ENCODE assay signal across 10 cellular contexts in the genomic region with DNA sequence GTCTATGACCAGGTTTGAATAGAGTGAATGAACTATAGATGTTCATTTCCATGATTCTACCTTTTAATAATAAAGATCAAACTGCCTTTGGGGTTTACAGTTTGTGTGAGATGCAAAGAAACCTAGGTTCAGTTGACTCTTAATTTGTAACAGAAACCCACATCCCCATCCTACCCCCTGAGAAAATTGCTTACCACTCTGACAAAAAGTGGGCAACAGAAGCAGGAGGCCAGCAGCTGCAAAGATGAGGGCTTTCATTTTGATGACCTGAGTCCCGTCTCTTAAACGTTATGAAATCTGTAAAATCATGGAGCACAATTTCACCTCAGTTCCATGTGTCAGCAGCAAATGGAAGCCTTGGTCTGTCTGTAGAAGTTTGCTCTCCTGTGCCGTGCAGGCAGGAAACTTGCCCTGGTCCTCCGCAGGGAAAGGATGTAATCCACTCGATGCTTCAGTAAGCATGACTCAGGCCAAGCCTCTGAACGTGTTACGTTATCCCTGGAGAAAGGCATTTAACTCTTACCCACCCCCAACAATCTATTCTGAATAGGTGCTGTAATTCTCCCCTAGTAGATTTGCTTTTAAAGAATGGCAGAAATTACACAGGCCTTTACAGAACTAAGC. TPM values are rescaled to one million over a fixed set of nuclear protein-coding genes. Genes with fewer than 3 reads are reported as not detected.
DNase-seq lines count a peak whose midpoint lies in the region; ATAC-seq and TF ChIP-seq lines count a peak whose summit lies in the region.
"Had no signal": no experiment of that assay in that cellular context is flagged by ENCODE, and none has a peak within 500 bp of the region (broad histone marks: within the 10 kb centered on the region; RNA-seq: fewer than 3 reads in every experiment).

Gene F2RL2 (minus strand): TSS at position 431 of the 624 bp plus-strand sequence. CDS start 173 bp downstream, at position 258.

- TF ChIP-seq CTCF in RWPE2 (IDR thresholded peaks at IDR 0.05; ENCODE audit: poor library complexity, severe bottlenecking) (no peak), fibroblast of the aortic adventitia (IDR thresholded peaks at IDR 0.05; ENCODE audit: insufficient read depth, low read length) (no peak)

- peaks cover 26% of the 10 kb centered on the region for H3K4me1 Mint-ChIP-seq in activated CD8-positive, alpha-beta memory T cell treated with anti-CD3 and anti-CD28 coated beads, Interleukin-2, amount 10 ng/mL, durations not matched to agents 7 days and 5 days
- H3K4me1 Mint-ChIP-seq in stimulated activated naive CD8-positive, alpha-beta T cell treated with anti-CD3 and anti-CD28 coated beads, Interleukin-15, amount 100 ng/mL, for 72 hours, result peaks cover 23% of the 10 kb centered on the region

- no peak within 1 kb of the TSS for H3K4me3 Mint-ChIP-seq in activated CD8-positive, alpha-beta memory T cell treated with anti-CD3 and anti-CD28 coated beads, Interleukin-2, amount 10 ng/mL, durations not matched to agents 7 days and 5 days
- no peak within 1 kb of the TSS for H3K4me3 Mint-ChIP-seq in stimulated activated naive CD8-positive, alpha-beta T cell treated with anti-CD3 and anti-CD28 coated beads, Interleukin-15, amount 100 ng/mL, for 72 hours

- H3K27ac Mint-ChIP-seq in activated CD8-positive, alpha-beta memory T cell treated with anti-CD3 and anti-CD28 coated beads, Interleukin-2, amount 10 ng/mL, durations not matched to agents 7 days and 5 days, result no peak within 1 kb of the TSS
- H3K27ac Mint-ChIP-seq in stimulated activated naive CD8-positive, alpha-beta T cell treated with anti-CD3 and anti-CD28 coated beads, Interleukin-15, amount 100 ng/mL, for 72 hours, result no peak within 1 kb of the TSS

- H3K4me3 ChIP-seq in RWPE2 (ENCODE audit: severe bottlenecking) (no peak within 1 kb of the TSS), fibroblast of the aortic adventitia (ENCODE audit: low read depth, low read length) (peak within 1 kb of the TSS; percentile 47)
- H3K4me3 ChIP-seq: lung had no signal

- DNase-seq in GM04504 (ENCODE audit: low read depth) (peak; percentile 14), RWPE2 (ENCODE audit: low spot score) (peak; percentile 68), fibroblast of the aortic adventitia (ENCODE audit: low read depth) (peak; percentile 80), pulmonary artery endothelial cell (ENCODE audit: low read depth, low spot score) (peak; percentile 36), NCI-H1092 (lab: John Stamatoyannopoulos, UW) (no peak)
- no peak for DNase-seq in activated CD8-positive, alpha-beta memory T cell treated with anti-CD3 and anti-CD28 coated beads, Interleukin-2, amount 10 ng/mL, durations not matched to agents 7 days and 5 days
- DNase-seq in stimulated activated naive CD8-positive, alpha-beta T cell treated with anti-CD3 and anti-CD28 coated beads, Interleukin-15, amount 100 ng/mL, for 72 hours, result no peak
- DNase-seq: activated naive CD4-positive, alpha-beta T cell treated with Interleukin-2 at 50 U/mL for 16 hours had no signal

- no peaks in the 10 kb centered on the region for H3K9me3 Mint-ChIP-seq in activated CD8-positive, alpha-beta memory T cell treated with anti-CD3 and anti-CD28 coated beads, Interleukin-2, amount 10 ng/mL, durations not matched to agents 7 days and 5 days (ENCODE audit: low read depth)
- H3K9me3 Mint-ChIP-seq in stimulated activated naive CD8-positive, alpha-beta T cell treated with anti-CD3 and anti-CD28 coated beads, Interleukin-15, amount 100 ng/mL, for 72 hours, result no peaks in the 10 kb centered on the region

- CTCF ChIA-PET in activated CD8-positive, alpha-beta memory T cell treated with anti-CD3 and anti-CD28 coated beads, Interleukin-2, amount 10 ng/mL, durations not matched to agents 7 days and 5 days (lab: Charles Lee), result interaction anchor here (0.6 to 0.9 kb wide), 2 partner anchors 9 to 14 kb away, joined by 3 read pairs; no protein-coding TSS in a partner anchor

- H3K27me3 ChIP-seq in RWPE2 (ENCODE audit: insufficient read depth, poor library complexity, severe bottlenecking), result no peaks in the 10 kb centered on the region

- H3K4me1 ChIP-seq in RWPE2 (ENCODE audit: insufficient read depth, poor library complexity, severe bottlenecking), result no peaks in the 10 kb centered on the region

- no peaks in the 10 kb centered on the region for H3K27me3 Mint-ChIP-seq in activated CD8-positive, alpha-beta memory T cell treated with anti-CD3 and anti-CD28 coated beads, Interleukin-2, amount 10 ng/mL, durations not matched to agents 7 days and 5 days
- H3K27me3 Mint-ChIP-seq in stimulated activated naive CD8-positive, alpha-beta T cell treated with anti-CD3 and anti-CD28 coated beads, Interleukin-15, amount 100 ng/mL, for 72 hours, result no peaks in the 10 kb centered on the region

- H3K9me3 ChIP-seq in RWPE2 (ENCODE audit: severe bottlenecking), result no peaks in the 10 kb centered on the region

- H3K27ac ChIP-seq in RWPE2 (ENCODE audit: poor library complexity, severe bottlenecking), result no peak within 1 kb of the TSS

- ATAC-seq in RWPE2 (ENCODE audit: low read depth), result peak; percentile 100
- ATAC-seq in activated CD8-positive, alpha-beta memory T cell treated with anti-CD3 and anti-CD28 coated beads, Interleukin-2, amount 10 ng/mL, durations not matched to agents 7 days and 5 days, result no peak
- no peak for ATAC-seq in GM21825 (IDR thresholded peaks at IDR 0.05; ENCODE audit: unreplicated experiment)
- ATAC-seq in stimulated activated naive CD8-positive, alpha-beta T cell treated with anti-CD3 and anti-CD28 coated beads, Interleukin-15, amount 100 ng/mL, for 72 hours, result no peak

- H3K36me3 Mint-ChIP-seq in activated CD8-positive, alpha-beta memory T cell treated with anti-CD3 and anti-CD28 coated beads, Interleukin-2, amount 10 ng/mL, durations not matched to agents 7 days and 5 days, result peaks cover 43% of the 10 kb centered on the region

- H3K36me3 ChIP-seq in RWPE2 (ENCODE audit: low read depth), result no peaks in the 10 kb centered on the region

RNA-seq across cellular contexts. Expression of gene F2RL2, which starts in this region (rescaled TPM):
- 9.8 and 18.6 TPM in 2 replicates for total RNA-seq in fibroblast of the aortic adventitia (ENCODE audit: low replicate concordance)
- 0.66 and 1.8 TPM in 2 replicates for total RNA-seq in pulmonary artery endothelial cell
- under 1 TPM in 1 of 2 experiments, not detected in 1; 0.07 TPM for total RNA-seq in activated CD8-positive, alpha-beta memory T cell treated with anti-CD3 and anti-CD28 coated beads, Interleukin-2, amount 10 ng/mL, durations not matched to agents 7 days and 5 days

Comparison
In these comparisons a context has a peak if more than half of its experiments do, and no peak if none do; other contexts are left out.
1. DNase-seq: peak in GM04504 (single experiment), RWPE2 (single experiment), fibroblast of the aortic adventitia (single experiment) and pulmonary artery endothelial cell (single experiment); none in activated CD8-positive, alpha-beta memory T cell treated with anti-CD3 and anti-CD28 coated beads, Interleukin-2, amount 10 ng/mL, durations not matched to agents 7 days and 5 days (single experiment), stimulated activated naive CD8-positive, alpha-beta T cell treated with anti-CD3 and anti-CD28 coated beads, Interleukin-15, amount 100 ng/mL, for 72 hours (0 of 2) and NCI-H1092 (single experiment).